30 cellular contexts compared by ENCODE assay signal in the genomic region with DNA sequence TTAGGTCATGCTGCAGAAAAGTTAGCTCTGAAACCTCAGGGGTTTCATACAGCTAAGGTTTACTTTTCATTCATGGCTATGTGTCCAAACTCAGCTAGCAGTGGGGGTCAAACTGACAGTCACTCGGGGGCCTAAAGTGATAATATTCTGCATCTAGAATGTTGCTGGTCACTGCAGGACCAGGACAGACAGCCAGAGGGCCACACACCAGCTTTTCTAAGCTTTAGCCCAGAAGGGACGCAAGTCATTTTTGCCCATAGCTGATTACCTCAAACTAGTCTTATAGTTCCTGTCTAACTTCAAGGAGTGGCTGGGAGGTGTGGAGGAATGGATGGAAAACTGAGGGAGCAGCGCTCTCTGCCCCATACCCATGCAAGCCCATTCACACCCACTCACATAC.
A peak's percentile ranks its signal among the peaks of the same experiment; 100 is the strongest.
DNase-seq lines count a peak whose midpoint lies in the region; ATAC-seq, FAIRE-seq and TF ChIP-seq lines count a peak whose summit lies in the region.
"Had no signal": no experiment of that assay in that cellular context is flagged by ENCODE, and none has a peak within 500 bp of the region (broad histone marks: within the 10 kb centered on the region; RNA-seq: fewer than 3 reads in every experiment).

No MANE protein-coding gene starts in this region.

- H3K23me2 ChIP-seq in H1 (ENCODE audit: low read depth, low read length), result no peaks in the 10 kb centered on the region

- H2BK5ac ChIP-seq in H1 (ENCODE audit: low read depth, low read length), result no peak overlapping the region

- no peak overlapping the region for H4K5ac ChIP-seq in H1 (ENCODE audit: insufficient read length, low read depth, low read length)

- TF ChIP-seq CTCF in Calu3 (IDR thresholded peaks at IDR 0.05; ENCODE audit: unreplicated experiment) (no peak), PC-9 (conservative IDR thresholded peaks at IDR 0.05) (peak; percentile 29; the same call in 1 of the 2 replicates), H1 (IDR thresholded peaks at IDR 0.05; ENCODE audit: control extremely low read depth in 1 of 3, insufficient read depth in 1 of 3, low read depth in 1 of 3, low read length in 3 of 3) (peak; percentile 8 to 39 (median 26); a peak in 3 of 4 replicates), neural progenitor cell (IDR thresholded peaks at IDR 0.05) (peak; percentile 28)

- no peak for TF ChIP-seq POLR2A in H1 (IDR thresholded peaks at IDR 0.05; ENCODE audit: control extremely low read depth in 1 of 2, low read depth in 2 of 2, low read length in 2 of 2)

- H3K36me3 ChIP-seq in PC-9 (ENCODE audit: low read depth) (no peaks in the 10 kb centered on the region), H1 (ENCODE audit: control insufficient read depth in 2 of 4, insufficient read depth in 4 of 4, low read length in 3 of 4) (no peaks in the 10 kb centered on the region), neural progenitor cell (no peaks in the 10 kb centered on the region)
- H3K36me3 ChIP-seq: sigmoid colon, tibial artery had no signal

- H3K14ac ChIP-seq in H1 (ENCODE audit: insufficient read length), result no peak overlapping the region

- no peaks in the 10 kb centered on the region for H3K9me2 ChIP-seq in PC-9 (ENCODE audit: insufficient read depth)

- H3F3A ChIP-seq in PC-9 (ENCODE audit: insufficient read depth, low read depth), result no peaks in the 10 kb centered on the region
- no peaks in the 10 kb centered on the region for H3F3A ChIP-seq in neural progenitor cell (ENCODE audit: low read depth)

- intact Hi-C loops in Calu3 (cut with micrococcal nuclease; ENCODE audit: unreplicated experiment), result no loop called here
- intact Hi-C loops in PC-9 (cut with micrococcal nuclease; ENCODE audit: unreplicated experiment), result no loop called here

- H3K79me2 ChIP-seq in PC-9 (ENCODE audit: low read depth) (no peaks in the 10 kb centered on the region), H1 (ENCODE audit: control insufficient read depth in 1 of 2, insufficient read depth in 2 of 2, low read length in 2 of 2) (no peaks in the 10 kb centered on the region), neural progenitor cell (ENCODE audit: low read depth) (no peaks in the 10 kb centered on the region)

- no peak overlapping the region for H2BK120ac ChIP-seq in H1 (replicated peaks; ENCODE audit: low read depth, low read length)

- CTCF ChIA-PET in Calu3 (lab: Charles Lee) (no interaction called here), PC-9 (lab: Charles Lee) (no interaction called here), H1 (lab: Charles Lee; ENCODE audit: partially characterized antibody) (interaction anchor here (0.6 to 4.0 kb wide), 26 partner anchors 9 to 838 kb away, joined by 3 to 14 read pairs (median 4); no protein-coding TSS in a partner anchor)

- H3K4ac ChIP-seq in H1 (replicated peaks; ENCODE audit: insufficient read length, low read depth, low read length), result no peak overlapping the region

- H3K27me3 Mint-ChIP-seq in Calu3 (ENCODE audit: unreplicated experiment) (peaks cover 36% of the 10 kb centered on the region), neural progenitor cell (ENCODE audit: insufficient read depth, low read depth) (peaks cover 11% of the 10 kb centered on the region)

- H2AFZ ChIP-seq in PC-9 (no peak overlapping the region), H1 (ENCODE audit: low read length) (no peak overlapping the region), neural progenitor cell (replicated peaks) (no peak overlapping the region)

- H3K79me1 ChIP-seq in H1 (ENCODE audit: low read depth, low read length), result no peaks in the 10 kb centered on the region

- no peak overlapping the region for H3K56ac ChIP-seq in H1 (replicated peaks; ENCODE audit: insufficient read length, low read depth, low read length)

- H3K4me3 ChIP-seq in PC-9 (no peak overlapping the region), H1 (ENCODE audit: extremely low read depth in 1 of 4, insufficient read depth in 2 of 4, low read depth in 3 of 4, low read length in 4 of 4) (no peak overlapping the region), neural progenitor cell (no peak overlapping the region)
- H3K4me3 ChIP-seq: coronary artery, sigmoid colon, tibial artery had no signal

- no peaks in the 10 kb centered on the region for H3K9me3 ChIP-seq in PC-9 (ENCODE audit: insufficient read depth, low read depth)
- no peaks in the 10 kb centered on the region for H3K9me3 ChIP-seq in H1 (ENCODE audit: insufficient read depth in 2 of 2, low read depth in 1 of 2, low read length in 1 of 2)
- H3K9me3 ChIP-seq in neural progenitor cell (ENCODE audit: low read depth), result no peaks in the 10 kb centered on the region
- H3K9me3 ChIP-seq: sigmoid colon, tibial artery had no signal

- H4K8ac ChIP-seq in H1 (ENCODE audit: extremely low read depth, insufficient read depth, low read length), result no peak overlapping the region

- DNase-seq in Calu3 (no peak), PC-9 (no peak), H1 (ENCODE audit: low read depth in 1 of 2, low spot score in 2 of 2) (no peak), neural progenitor cell (ENCODE audit: low spot score) (no peak), DMS53 (lab: John Stamatoyannopoulos, UW) (no peak), DMS79 treated with DMSO at 0.1 percent for 48 hours (lab: John Stamatoyannopoulos, UW) (no peak)
- DNase-seq: activated CD4-positive, alpha-beta T cell treated with anti-CD3 and anti-CD28 coated beads for 36 hours; activated CD8-positive, alpha-beta T cell treated with anti-CD3 and anti-CD28 coated beads for 36 hours; activated naive CD4-positive, alpha-beta T cell treated with anti-CD3 and anti-CD28 coated beads, Interleukin-2, amount 10 ng/mL, durations not matched to agents 7 days and 5 days; effector memory CD4-positive, alpha-beta T cell; erythroblast; H7; head of caudate nucleus; Kasumi-1; naive B cell; NCI-H1436 treated with DMSO at 0.1 percent for 48 hours; NCI-H2081 treated with DMSO at 0.1 percent for 48 hours; NCI-H226; NCI-H69; SHP77; sigmoid colon; stimulated activated CD4-positive, alpha-beta T cell treated with anti-CD3 and anti-CD28 coated beads, Interleukin-4, amount 100 ng/mL, for 4 hours; SW 1271 had no signal

- no peak overlapping the region for H3K23ac ChIP-seq in H1 (ENCODE audit: insufficient read length)

- H3K27ac Mint-ChIP-seq in Calu3 (ENCODE audit: unreplicated experiment) (peak overlapping the region; percentile 42), neural progenitor cell (no peak overlapping the region)
- H3K27ac Mint-ChIP-seq: activated CD4-positive, alpha-beta T cell treated with anti-CD3 and anti-CD28 coated beads for 36 hours; activated CD8-positive, alpha-beta T cell treated with anti-CD3 and anti-CD28 coated beads for 36 hours; activated naive CD4-positive, alpha-beta T cell treated with anti-CD3 and anti-CD28 coated beads, Interleukin-2, amount 10 ng/mL, durations not matched to agents 7 days and 5 days; activated T-helper 17 cell treated with anti-CD3 and anti-CD28 coated beads, Interleukin-2, amount 50 U/mL, for 72 hours; naive B cell; progenitor cell of endocrine pancreas had no signal

- H3K36me3 Mint-ChIP-seq in Calu3 (ENCODE audit: insufficient read depth, unreplicated experiment) (no peaks in the 10 kb centered on the region), neural progenitor cell (no peaks in the 10 kb centered on the region)
- H3K36me3 Mint-ChIP-seq: activated naive CD4-positive, alpha-beta T cell treated with anti-CD3 and anti-CD28 coated beads, Interleukin-2, amount 10 ng/mL, durations not matched to agents 7 days and 5 days; naive B cell had no signal

- H3K27ac ChIP-seq in PC-9 (no peak overlapping the region), H1 (ENCODE audit: low read depth, low read length) (no peak overlapping the region), neural progenitor cell (no peak overlapping the region)
- H3K27ac ChIP-seq: coronary artery, sigmoid colon, tibial artery had no signal

- H4K91ac ChIP-seq in H1 (replicated peaks; ENCODE audit: insufficient read length, low read length), result no peak overlapping the region

- no peak for TF ChIP-seq EP300 in H1 (IDR thresholded peaks at IDR 0.05; ENCODE audit: borderline replicate concordance in 1 of 2, low read depth in 2 of 2, low read length in 2 of 2)

- POLR2A ChIA-PET in PC-9 (lab: Charles Lee; ENCODE audit: unreplicated experiment), result no interaction called here
- POLR2A ChIA-PET in H1 (lab: Charles Lee; ENCODE audit: partially characterized antibody), result no interaction called here

- H2AK5ac ChIP-seq in H1 (ENCODE audit: low read depth, low read length), result no peak overlapping the region

- no peak overlapping the region for H3K4me2 ChIP-seq in PC-9
- no peak overlapping the region for H3K4me2 ChIP-seq in H1 (ENCODE audit: insufficient read depth in 1 of 2, low read depth in 2 of 2, low read length in 2 of 2)
- H3K4me2 ChIP-seq in neural progenitor cell, result no peak overlapping the region

- no peak overlapping the region for H2BK15ac ChIP-seq in H1 (ENCODE audit: low read length)

- H3K4me3 Mint-ChIP-seq in Calu3 (ENCODE audit: low read depth, unreplicated experiment) (no peak overlapping the region), neural progenitor cell (no peak overlapping the region)
- H3K4me3 Mint-ChIP-seq: activated CD4-positive, alpha-beta T cell treated with anti-CD3 and anti-CD28 coated beads for 36 hours; activated CD8-positive, alpha-beta T cell treated with anti-CD3 and anti-CD28 coated beads for 36 hours; activated naive CD4-positive, alpha-beta T cell treated with anti-CD3 and anti-CD28 coated beads, Interleukin-2, amount 10 ng/mL, durations not matched to agents 7 days and 5 days; activated T-helper 17 cell treated with anti-CD3 and anti-CD28 coated beads, Interleukin-2, amount 50 U/mL, for 72 hours; naive B cell had no signal

- no peak overlapping the region for H2BK12ac ChIP-seq in H1 (ENCODE audit: low read depth, low read length)

- BruUV-seq in Calu3 (replicated peaks; lab: Mats Ljungman, UMichigan) (no TSS peak), PC-9 (replicated peaks; lab: Mats Ljungman, UMichigan) (no TSS peak)

- no peaks in the 10 kb centered on the region for H4K20me1 ChIP-seq in PC-9 (ENCODE audit: insufficient read depth)
- no peaks in the 10 kb centered on the region for H4K20me1 ChIP-seq in H1 (replicated peaks in 1 of 2; ENCODE audit: control insufficient read depth in 1 of 2, insufficient read depth in 2 of 2, low read length in 2 of 2)
- H4K20me1 ChIP-seq in neural progenitor cell (ENCODE audit: low read depth), result no peaks in the 10 kb centered on the region

- no peak for FAIRE-seq in H1 (lab: Jason Lieb, UNC)
- FAIRE-seq: GM19239, keratinocyte had no signal

- TF ChIP-seq RAD21 in H1 (IDR thresholded peaks at IDR 0.05 in 1 of 2, conservative IDR thresholded peaks at IDR 0.05 in 1 of 2; ENCODE audit: low read depth in 2 of 2, low read length in 2 of 2), result peak; percentile 22 to 38; a peak in 3 of 4 replicates

- no peak overlapping the region for H3K9ac ChIP-seq in H1 (replicated peaks in 1 of 4; ENCODE audit: extremely low read depth in 1 of 4, low read depth in 3 of 4, low read length in 3 of 4)
- H3K9ac ChIP-seq in neural progenitor cell, result no peak overlapping the region

- H2BK20ac ChIP-seq in H1 (ENCODE audit: low read length), result no peak overlapping the region

- no peak for ATAC-seq in GM19455 (IDR thresholded peaks at IDR 0.05; ENCODE audit: unreplicated experiment)
- ATAC-seq: activated CD4-positive, alpha-beta T cell treated with anti-CD3 and anti-CD28 coated beads for 36 hours; activated CD8-positive, alpha-beta T cell treated with anti-CD3 and anti-CD28 coated beads for 36 hours; activated T-helper 17 cell treated with anti-CD3 and anti-CD28 coated beads, Interleukin-2, amount 50 U/mL, for 72 hours had no signal

- no peaks in the 10 kb centered on the region for H3K4me1 Mint-ChIP-seq in Calu3 (ENCODE audit: low read depth, unreplicated experiment)
- peaks cover 33% of the 10 kb centered on the region for H3K4me1 Mint-ChIP-seq in neural progenitor cell
- H3K4me1 Mint-ChIP-seq: activated CD4-positive, alpha-beta T cell treated with anti-CD3 and anti-CD28 coated beads for 36 hours; activated naive CD4-positive, alpha-beta T cell treated with anti-CD3 and anti-CD28 coated beads, Interleukin-2, amount 10 ng/mL, durations not matched to agents 7 days and 5 days; activated T-helper 17 cell treated with anti-CD3 and anti-CD28 coated beads, Interleukin-2, amount 50 U/mL, for 72 hours; naive B cell had no signal

- WGBS in H1 (ENCODE audit: extremely low coverage in 1 of 2, insufficient coverage in 1 of 2, insufficient read length in 1 of 2, insufficient replicate concordance in 2 of 2, low coverage in 1 of 2, low lambda C conversion rate in 2 of 2, missing lambda C conversion rate in 1 of 2), 2 experiments, result 87% methylated on average over 3 of the region's 3 CpGs; no CpG with 5 or more reads in 1 of the 2 experiments

- H3K4me1 ChIP-seq in PC-9 (replicated peaks; ENCODE audit: insufficient read depth) (no peaks in the 10 kb centered on the region), H1 (replicated peaks in 1 of 4; ENCODE audit: control insufficient read depth in 3 of 4, insufficient read depth in 4 of 4, low read length in 3 of 4) (no peaks in the 10 kb centered on the region), neural progenitor cell (no peaks in the 10 kb centered on the region)
- H3K4me1 ChIP-seq: sigmoid colon, tibial artery had no signal

- H3K27me3 ChIP-seq in PC-9 (ENCODE audit: insufficient read depth, low read depth), result peaks cover 50% of the 10 kb centered on the region
- H3K27me3 ChIP-seq in H1 (replicated peaks in 1 of 4; ENCODE audit: control insufficient read depth in 3 of 4, extremely low read depth in 1 of 4, insufficient read depth in 3 of 4, low read length in 3 of 4), result no peaks in the 10 kb centered on the region
- H3K27me3 ChIP-seq in neural progenitor cell, result no peaks in the 10 kb centered on the region
- H3K27me3 ChIP-seq: sigmoid colon had no signal

- H3K9me3 Mint-ChIP-seq in Calu3 (ENCODE audit: low read depth, unreplicated experiment) (no peaks in the 10 kb centered on the region), neural progenitor cell (peaks cover 3% of the 10 kb centered on the region)
- H3K9me3 Mint-ChIP-seq: activated CD8-positive, alpha-beta T cell treated with anti-CD3 and anti-CD28 coated beads for 36 hours; activated naive CD4-positive, alpha-beta T cell treated with anti-CD3 and anti-CD28 coated beads, Interleukin-2, amount 10 ng/mL, durations not matched to agents 7 days and 5 days; activated T-helper 17 cell treated with anti-CD3 and anti-CD28 coated beads, Interleukin-2, amount 50 U/mL, for 72 hours had no signal

- H3K18ac ChIP-seq in H1 (ENCODE audit: extremely low read depth, low read length), result no peak overlapping the region
